Comparison of ENCODE assay signal across 1 cellular context in the genomic region with DNA sequence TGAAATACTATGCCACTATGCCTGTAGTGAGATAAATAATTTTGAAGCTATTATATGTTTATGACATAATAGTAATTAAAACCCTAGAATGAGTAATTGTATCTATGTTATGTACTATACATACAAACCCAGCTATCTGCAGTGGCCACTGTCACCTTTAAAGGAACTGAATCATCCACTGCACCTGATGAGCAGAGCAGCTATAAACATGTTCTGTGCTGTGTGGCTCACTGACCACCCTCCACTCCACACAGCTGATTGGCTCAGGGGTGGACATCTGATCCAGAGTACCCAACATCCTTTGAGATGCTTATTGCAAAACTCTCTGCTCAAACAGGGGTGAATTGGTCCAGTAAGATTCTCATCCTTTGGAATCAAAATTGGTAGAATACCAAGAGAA.
TF ChIP-seq lines count a peak whose summit lies in the region.

No MANE protein-coding gene starts in this region.

TF ChIP-seq in SK-N-SH, 30 proteins besides CTCF, POLR2A, EP300 and RAD21 (continued from another document):
- TF ChIP-seq, protein P1, sequence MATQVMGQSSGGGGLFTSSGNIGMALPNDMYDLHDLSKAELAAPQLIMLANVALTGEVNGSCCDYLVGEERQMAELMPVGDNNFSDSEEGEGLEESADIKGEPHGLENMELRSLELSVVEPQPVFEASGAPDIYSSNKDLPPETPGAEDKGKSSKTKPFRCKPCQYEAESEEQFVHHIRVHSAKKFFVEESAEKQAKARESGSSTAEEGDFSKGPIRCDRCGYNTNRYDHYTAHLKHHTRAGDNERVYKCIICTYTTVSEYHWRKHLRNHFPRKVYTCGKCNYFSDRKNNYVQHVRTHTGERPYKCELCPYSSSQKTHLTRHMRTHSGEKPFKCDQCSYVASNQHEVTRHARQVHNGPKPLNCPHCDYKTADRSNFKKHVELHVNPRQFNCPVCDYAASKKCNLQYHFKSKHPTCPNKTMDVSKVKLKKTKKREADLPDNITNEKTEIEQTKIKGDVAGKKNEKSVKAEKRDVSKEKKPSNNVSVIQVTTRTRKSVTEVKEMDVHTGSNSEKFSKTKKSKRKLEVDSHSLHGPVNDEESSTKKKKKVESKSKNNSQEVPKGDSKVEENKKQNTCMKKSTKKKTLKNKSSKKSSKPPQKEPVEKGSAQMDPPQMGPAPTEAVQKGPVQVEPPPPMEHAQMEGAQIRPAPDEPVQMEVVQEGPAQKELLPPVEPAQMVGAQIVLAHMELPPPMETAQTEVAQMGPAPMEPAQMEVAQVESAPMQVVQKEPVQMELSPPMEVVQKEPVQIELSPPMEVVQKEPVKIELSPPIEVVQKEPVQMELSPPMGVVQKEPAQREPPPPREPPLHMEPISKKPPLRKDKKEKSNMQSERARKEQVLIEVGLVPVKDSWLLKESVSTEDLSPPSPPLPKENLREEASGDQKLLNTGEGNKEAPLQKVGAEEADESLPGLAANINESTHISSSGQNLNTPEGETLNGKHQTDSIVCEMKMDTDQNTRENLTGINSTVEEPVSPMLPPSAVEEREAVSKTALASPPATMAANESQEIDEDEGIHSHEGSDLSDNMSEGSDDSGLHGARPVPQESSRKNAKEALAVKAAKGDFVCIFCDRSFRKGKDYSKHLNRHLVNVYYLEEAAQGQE (IDR thresholded peaks at IDR 0.05; ENCODE audit: low read depth, low read length) = no peak
- no peak for TF ChIP-seq FOXM1 (IDR thresholded peaks at IDR 0.05; ENCODE audit: low read depth)
- no peak for TF ChIP-seq RFX5 (IDR thresholded peaks at IDR 0.05; ENCODE audit: low read length)
